31 cellular contexts compared by ENCODE assay signal in genomic region chr16:26959416-26960009, GRCh38.
"Had no signal": no experiment of that assay in that cellular context is flagged by ENCODE, and none has a peak within 500 bp of the region (broad histone marks: within the 10 kb centered on the region; RNA-seq: fewer than 3 reads in every experiment).

No MANE protein-coding gene starts in this region.

- H3K4me2 ChIP-seq: neural progenitor cell, smooth muscle cell had no signal

- H3K4me3 ChIP-seq: neural progenitor cell, ovary, psoas muscle, skin epidermis, smooth muscle cell, spleen, suprapubic skin, testis, tibial artery, transverse colon, upper lobe of right lung, uterus had no signal

- H3K4me3 Mint-ChIP-seq: naive thymus-derived CD8-positive, alpha-beta T cell; natural killer cell treated with Interleukin-12 subunit alpha and Interleukin-12 subunit beta and Interleukin-15 and Interleukin-18, amount 100 ng/mL, for 72 hours; neural progenitor cell; stimulated activated memory B cell treated with anti-CD40 and anti-IgM and Interleukin-4, amounts not matched to agents 10 μg/mL and 1 μg/mL and 100 μg/mL, for 72 hours; stimulated activated naive CD8-positive, alpha-beta T cell treated with anti-CD3 and anti-CD28 coated beads, Interleukin-15, amount 100 ng/mL, for 72 hours; type B pancreatic cell had no signal

- H3K4me1 Mint-ChIP-seq: neural progenitor cell; stimulated activated memory B cell treated with anti-CD40 and anti-IgM and Interleukin-4, amounts not matched to agents 10 μg/mL and 1 μg/mL and 100 μg/mL, for 72 hours had no signal

- H3K36me3 ChIP-seq: neural progenitor cell, ovary, spleen, suprapubic skin, tibial artery, transverse colon, upper lobe of right lung, uterus had no signal

- H3K79me2 ChIP-seq: parathyroid adenoma had no signal

- H3K27ac Mint-ChIP-seq: natural killer cell treated with Interleukin-12 subunit alpha and Interleukin-12 subunit beta and Interleukin-15 and Interleukin-18, amount 100 ng/mL, for 72 hours; neural progenitor cell; progenitor cell of endocrine pancreas; stimulated activated memory B cell treated with anti-CD40 and anti-IgM and Interleukin-4, amounts not matched to agents 10 μg/mL and 1 μg/mL and 100 μg/mL, for 72 hours; type B pancreatic cell had no signal

- H3K9me3 Mint-ChIP-seq: naive thymus-derived CD8-positive, alpha-beta T cell; natural killer cell treated with Interleukin-12 subunit alpha and Interleukin-12 subunit beta and Interleukin-15 and Interleukin-18, amount 100 ng/mL, for 72 hours; neural progenitor cell; stimulated activated naive CD8-positive, alpha-beta T cell treated with anti-CD3 and anti-CD28 coated beads, Interleukin-15, amount 100 ng/mL, for 72 hours; type B pancreatic cell had no signal

- H3K27ac ChIP-seq: neural progenitor cell, ovary, parathyroid adenoma, psoas muscle, skin epidermis, spleen, suprapubic skin, testis, tibial artery, transverse colon, upper lobe of right lung, uterus had no signal

- H3K4me1 ChIP-seq: neural progenitor cell, parathyroid adenoma, psoas muscle, spleen, suprapubic skin, testis, tibial artery, transverse colon, upper lobe of right lung, uterus had no signal

- H3K27me3 Mint-ChIP-seq: stimulated activated naive CD8-positive, alpha-beta T cell treated with anti-CD3 and anti-CD28 coated beads, Interleukin-15, amount 100 ng/mL, for 72 hours had no signal

- H3K9me3 ChIP-seq: ovary, psoas muscle, suprapubic skin, testis, tibial artery, transverse colon, upper lobe of right lung, uterus had no signal

- H3K9ac ChIP-seq: neural progenitor cell, parathyroid adenoma had no signal

- H3K27me3 ChIP-seq: neural progenitor cell, ovary, suprapubic skin, testis, tibial artery, transverse colon, uterus had no signal

- H3K36me3 Mint-ChIP-seq: naive thymus-derived CD8-positive, alpha-beta T cell; natural killer cell treated with Interleukin-12 subunit alpha and Interleukin-12 subunit beta and Interleukin-15 and Interleukin-18, amount 100 ng/mL, for 72 hours; neural progenitor cell; stimulated activated memory B cell treated with anti-CD40 and anti-IgM and Interleukin-4, amounts not matched to agents 10 μg/mL and 1 μg/mL and 100 μg/mL, for 72 hours; type B pancreatic cell had no signal

- DNase-seq: naive thymus-derived CD8-positive, alpha-beta T cell; occipital lobe; ovary; posterior cingulate gyrus; psoas muscle; right cardiac atrium; spleen; stimulated activated CD4-positive, alpha-beta T cell treated with anti-CD3 and anti-CD28 coated beads, Interleukin-12 subunit alpha, Interleukin-12 subunit beta, amount 100 ng/mL, for 4 hours; stimulated activated CD4-positive, alpha-beta T cell treated with anti-CD3 and anti-CD28 coated beads, Interleukin-1b, Interleukin-23, amount 100 ng/mL, for 48 hours; stimulated activated CD4-positive, alpha-beta T cell treated with anti-CD3 and anti-CD28 coated beads, Interleukin-4, amount 100 ng/mL, for 1 hour; stimulated activated CD4-positive, alpha-beta T cell treated with anti-CD3 and anti-CD28 coated beads, Interleukin-4, amount 100 ng/mL, for 4 hours; stimulated activated CD8-positive, alpha-beta memory T cell treated with anti-CD3 and anti-CD28 coated beads, Interleukin-4, amount 100 ng/mL, for 48 hours; stimulated activated naive CD4-positive, alpha-beta T cell; stimulated activated naive CD8-positive, alpha-beta T cell treated with anti-CD3 and anti-CD28 coated beads, Interleukin-15, amount 100 ng/mL, for 72 hours; stimulated activated naive CD8-positive, alpha-beta T cell treated with anti-CD3 and anti-CD28 coated beads, Interleukin-15, Interleukin-2, amounts not matched to agents 100 U/mL and 50 U/mL, for 24 hours; substantia nigra; testis; tibial artery; transverse colon; upper lobe of right lung; uterus had no signal

- ATAC-seq: naive thymus-derived CD8-positive, alpha-beta T cell; psoas muscle; right cardiac atrium; sciatic nerve; stimulated activated memory B cell treated with anti-CD40 and anti-IgM and Interleukin-4, amounts not matched to agents 10 μg/mL and 1 μg/mL and 100 μg/mL, for 72 hours; stimulated activated naive CD8-positive, alpha-beta T cell treated with anti-CD3 and anti-CD28 coated beads, Interleukin-15, amount 100 ng/mL, for 72 hours; stimulated activated naive CD8-positive, alpha-beta T cell treated with anti-CD3 and anti-CD28 coated beads, Interleukin-15, Interleukin-2, amounts not matched to agents 100 U/mL and 50 U/mL, for 24 hours; upper lobe of right lung had no signal

- H2AFZ ChIP-seq: neural progenitor cell, parathyroid adenoma had no signal
